Comparison of ENCODE assay signal across 8 cellular contexts in genomic region chr12:57782608-57783465, GRCh38. TPM values are rescaled to one million over a fixed set of nuclear protein-coding genes. Genes with fewer than 3 reads are reported as not detected.
DNase-seq lines count a peak whose midpoint lies in the region; ATAC-seq and TF ChIP-seq lines count a peak whose summit lies in the region.

Gene TSFM, plus strand, starts transcription at chr12:57782787. Its CDS starts 15 bp downstream, at chr12:57782802.

- ATAC-seq in GM21619 (IDR thresholded peaks at IDR 0.05; ENCODE audit: unreplicated experiment), result peak; percentile 92
- peak; percentile 92 for ATAC-seq in PC-3
- peak; percentile 96 for ATAC-seq in esophagus mucosa

- no peaks in the 10 kb centered on the region for H3K9me3 ChIP-seq in PC-3 (ENCODE audit: low read length)

- H3K9me2 ChIP-seq in PC-3 (replicated peaks; ENCODE audit: low read length), result no peaks in the 10 kb centered on the region

- peaks cover 49% of the 10 kb centered on the region for H3K36me3 Mint-ChIP-seq in activated T-cell treated with anti-CD3 and anti-CD28 coated beads, Interleukin-2, amount 50 U/mL, for 24 hours (ENCODE audit: low read depth)

- intact Hi-C loops in PC-3 (cut with micrococcal nuclease), result no loop called here

- CTCF ChIA-PET in PC-3 (lab: Charles Lee), result interaction anchor here (0.6 to 0.9 kb wide), 3 partner anchors 11 to 83 kb away, joined by 3 to 5 read pairs (median 3); partner anchors contain the start of genes EEF1AKMT3 and METTL1

- H3F3A ChIP-seq in PC-3 (ENCODE audit: low read length, unreplicated experiment), result no peaks in the 10 kb centered on the region

- POLR2A ChIA-PET in PC-3 (lab: Charles Lee; ENCODE audit: unreplicated experiment), result no interaction called here

- peak within 1 kb of the TSS; percentile 100 for H3K4me3 ChIP-seq in Jurkat, Clone E6-1 (ENCODE audit: low read length)
- H3K4me3 ChIP-seq in PC-3 (ENCODE audit: low read length), result peak within 1 kb of the TSS; percentile 93

- TSS peak; percentile 52 for BruUV-seq in PC-3 (replicated peaks; lab: Mats Ljungman, UMichigan)

- no peaks in the 10 kb centered on the region for H3K27me3 ChIP-seq in PC-3 (ENCODE audit: low read length)

- H3K27ac ChIP-seq in PC-3 (ENCODE audit: low read length), result no peak within 1 kb of the TSS

- H2AFZ ChIP-seq in PC-3 (ENCODE audit: low read length), result peak within 1 kb of the TSS; percentile 79

- peak within 1 kb of the TSS; percentile 100 for H3K4me3 Mint-ChIP-seq in activated T-cell treated with anti-CD3 and anti-CD28 coated beads, Interleukin-2, amount 50 U/mL, for 24 hours

- no peaks in the 10 kb centered on the region for H4K20me1 ChIP-seq in PC-3 (ENCODE audit: low read length)

- H3K4me2 ChIP-seq in PC-3 (ENCODE audit: low read length), result peak within 1 kb of the TSS; percentile 91

- peaks cover 18% of the 10 kb centered on the region for H3K36me3 ChIP-seq in PC-3 (ENCODE audit: low read depth, low read length)

- no peaks in the 10 kb centered on the region for H3K9me3 Mint-ChIP-seq in activated T-cell treated with anti-CD3 and anti-CD28 coated beads, Interleukin-2, amount 50 U/mL, for 24 hours

- H3K27ac Mint-ChIP-seq in activated T-cell treated with anti-CD3 and anti-CD28 coated beads, Interleukin-2, amount 50 U/mL, for 24 hours, result peak within 1 kb of the TSS; percentile 97

- peaks cover 34% of the 10 kb centered on the region for H3K4me1 Mint-ChIP-seq in activated T-cell treated with anti-CD3 and anti-CD28 coated beads, Interleukin-2, amount 50 U/mL, for 24 hours (ENCODE audit: low read depth)

- H3K27me3 Mint-ChIP-seq in activated T-cell treated with anti-CD3 and anti-CD28 coated beads, Interleukin-2, amount 50 U/mL, for 24 hours, result no peaks in the 10 kb centered on the region

- peaks cover 6% of the 10 kb centered on the region; the same call in 1 of the 2 replicates for H3K4me1 ChIP-seq in PC-3 (ENCODE audit: insufficient read depth, low read length)

- peaks cover 31% of the 10 kb centered on the region for H3K79me2 ChIP-seq in PC-3 (ENCODE audit: low read length)

- H3K9ac ChIP-seq in PC-3 (ENCODE audit: low read length), result peak within 1 kb of the TSS; percentile 87

- peak; percentile 52 for DNase-seq in DMS79 (lab: John Stamatoyannopoulos, UW)
- DNase-seq in Jurkat, Clone E6-1 (ENCODE audit: low read depth, low spot score), result peak; percentile 95
- peak; percentile 96 for DNase-seq in PC-3
- peak; percentile 97 for DNase-seq in activated T-cell treated with anti-CD3 and anti-CD28 coated beads, Interleukin-2, amount 50 U/mL, for 24 hours
- peak; percentile 97 for DNase-seq in myocyte (ENCODE audit: low read depth)
- DNase-seq in stimulated activated CD8-positive, alpha-beta memory T cell treated with anti-CD3 and anti-CD28 coated beads, Interleukin-7, amount 100 ng/mL, for 48 hours (ENCODE audit: extremely low read depth in 1 of 2, low read depth in 1 of 2), result peak; percentile 84 to 94

- TF ChIP-seq CTCF in PC-3 (conservative IDR thresholded peaks at IDR 0.05; ENCODE audit: low read depth, low read length), result peak; percentile 93

RNA-seq across cellular contexts. Expression of gene TSFM, which starts in this region (rescaled TPM):
- polyA plus RNA-seq in Jurkat, Clone E6-1 (2012; ENCODE audit: insufficient read depth, insufficient read length), result 59.8 TPM
- total RNA-seq in PC-3 (2014; rRNA removed) (55.8 and 63.0 TPM in 2 replicates), esophagus mucosa (22.6 TPM), myocyte (50.0 and 51.9 TPM in 2 replicates)
- 37.4 TPM for polyA plus RNA-seq in myocyte (2012)
